ENCODE assay signal across 22 cellular contexts in the genomic region with DNA sequence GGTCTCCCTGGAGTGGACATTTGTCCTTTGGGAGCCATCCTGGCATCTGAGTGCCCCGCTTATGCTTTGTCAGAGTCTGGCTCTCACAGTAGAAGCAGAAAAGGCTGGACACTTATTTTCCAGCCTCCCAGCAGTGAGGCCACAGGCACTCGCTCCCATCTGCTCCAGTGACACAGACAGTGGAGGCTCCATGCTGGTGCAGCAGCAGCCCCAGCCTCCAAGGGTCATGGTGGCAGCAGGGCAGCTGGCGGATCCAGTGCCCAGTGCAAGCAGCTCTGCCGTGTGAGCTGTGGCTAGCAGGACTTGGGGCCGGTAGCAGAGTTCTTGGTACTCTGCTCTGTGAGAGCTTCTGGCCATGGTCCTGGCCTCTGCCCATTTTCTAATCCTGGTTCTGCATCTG.
"Had no signal": no experiment of that assay in that cellular context is flagged by ENCODE, and none has a peak within 500 bp of the region (broad histone marks: within the 10 kb centered on the region; RNA-seq: fewer than 3 reads in every experiment).

No MANE protein-coding gene starts in this region.

- H3K27me3 ChIP-seq: sigmoid colon, upper lobe of left lung had no signal

- H3K4me3 Mint-ChIP-seq: activated naive CD4-positive, alpha-beta T cell treated with anti-CD3 and anti-CD28 coated beads, Interleukin-2, amount 50 U/mL, for 24 hours; activated T-helper 1 cell treated with anti-CD3 and anti-CD28 coated beads, Interleukin-12 subunit alpha, Interleukin-12 subunit beta, Interleukin-2, Interleukin-4 antibody, amounts not matched to agents 30 ng/mL and 10 ng/mL and 1 ng/mL, durations not matched to agents 14 hours and 24 hours and 36 hours; central memory CD8-positive, alpha-beta T cell; immature natural killer cell; nephron; T-helper 17 cell had no signal

- DNase-seq: activated CD4-positive, alpha-beta T cell treated with anti-CD3 and anti-CD28 coated beads for 4 hours; activated CD4-positive, alpha-beta T cell treated with anti-CD3 and anti-CD28 coated beads, Interleukin-2, amount 50 U/mL, for 48 hours; activated CD4-positive, CD25-positive, alpha-beta regulatory T cell; activated gamma-delta T cell; aorta; immature natural killer cell; kidney glomerular epithelial cell; left ventricle myocardium superior; mammary epithelial cell; nucleus accumbens; sigmoid colon; spleen; stimulated activated CD4-positive, alpha-beta T cell treated with anti-CD3 and anti-CD28 coated beads, Interleukin-4, amount 100 ng/mL, for 24 hours; stimulated activated naive CD4-positive, alpha-beta T cell treated with Interleukin-2 at 50 U/mL for 16 hours; SW 1271; T-helper 17 cell had no signal

- H3K9me3 ChIP-seq: sigmoid colon, spleen, upper lobe of left lung had no signal

- H3K27ac Mint-ChIP-seq: activated naive CD4-positive, alpha-beta T cell treated with anti-CD3 and anti-CD28 coated beads, Interleukin-2, amount 50 U/mL, for 24 hours; activated T-helper 1 cell treated with anti-CD3 and anti-CD28 coated beads, Interleukin-12 subunit alpha, Interleukin-12 subunit beta, Interleukin-2, Interleukin-4 antibody, amounts not matched to agents 30 ng/mL and 10 ng/mL and 1 ng/mL, durations not matched to agents 14 hours and 24 hours and 36 hours; immature natural killer cell; T-helper 17 cell had no signal

- H3K36me3 ChIP-seq: sigmoid colon, spleen, upper lobe of left lung had no signal

- ATAC-seq: left ventricle myocardium superior, T-helper 17 cell had no signal

- H3K4me1 ChIP-seq: sigmoid colon, spleen, upper lobe of left lung had no signal

- H3K9me3 Mint-ChIP-seq: activated naive CD4-positive, alpha-beta T cell treated with anti-CD3 and anti-CD28 coated beads, Interleukin-2, amount 50 U/mL, for 24 hours; activated T-helper 1 cell treated with anti-CD3 and anti-CD28 coated beads, Interleukin-12 subunit alpha, Interleukin-12 subunit beta, Interleukin-2, Interleukin-4 antibody, amounts not matched to agents 30 ng/mL and 10 ng/mL and 1 ng/mL, durations not matched to agents 14 hours and 24 hours and 36 hours; central memory CD8-positive, alpha-beta T cell; immature natural killer cell had no signal

- H3K36me3 Mint-ChIP-seq: activated naive CD4-positive, alpha-beta T cell treated with anti-CD3 and anti-CD28 coated beads, Interleukin-2, amount 50 U/mL, for 24 hours; immature natural killer cell had no signal

- H3K4me3 ChIP-seq: coronary artery, sigmoid colon, spleen, upper lobe of left lung had no signal

- H3K4me1 Mint-ChIP-seq: activated naive CD4-positive, alpha-beta T cell treated with anti-CD3 and anti-CD28 coated beads, Interleukin-2, amount 50 U/mL, for 24 hours; nephron; T-helper 17 cell had no signal

- H3K27me3 Mint-ChIP-seq: activated naive CD4-positive, alpha-beta T cell treated with anti-CD3 and anti-CD28 coated beads, Interleukin-2, amount 50 U/mL, for 24 hours; central memory CD8-positive, alpha-beta T cell had no signal

- H3K27ac ChIP-seq: coronary artery, sigmoid colon, spleen, upper lobe of left lung had no signal
